15 cellular contexts compared by ENCODE assay signal in genomic region chr17:17664073-17664470, GRCh38. TPM values are rescaled to one million over a fixed set of nuclear protein-coding genes. Genes with fewer than 3 reads are reported as not detected.
DNase-seq lines count a peak whose midpoint lies in the region; ATAC-seq, FAIRE-seq and TF ChIP-seq lines count a peak whose summit lies in the region.
"Had no signal": no experiment of that assay in that cellular context is flagged by ENCODE, and none has a peak within 500 bp of the region (broad histone marks: within the 10 kb centered on the region; RNA-seq: fewer than 3 reads in every experiment).

No MANE protein-coding gene starts in this region.

- no peak overlapping the region for H3K4me3 ChIP-seq in A549
- H3K4me3 ChIP-seq: SK-N-MC had no signal

- no peak overlapping the region for H3K27ac ChIP-seq in A549
- H3K27ac ChIP-seq: C4-2B, SK-N-MC had no signal

- TF ChIP-seq EP300 in A549 (IDR thresholded peaks at IDR 0.05) = no peak

- H3K9me3 ChIP-seq in A549 = peaks cover 8% of the 10 kb centered on the region

- TF ChIP-seq POLR2A in A549 (IDR thresholded peaks at IDR 0.05; ENCODE audit: low read length) (no peak), GM18505 (IDR thresholded peaks at IDR 0.05; ENCODE audit: borderline replicate concordance, extremely low read depth, insufficient read depth, insufficient read length) (no peak)

- peaks cover 8% of the 10 kb centered on the region for H3K9me3 Mint-ChIP-seq in HFFc6
- peaks cover under 1 to 2% of the 10 kb centered on the region in 2 donors for H3K9me3 Mint-ChIP-seq in effector memory CD8-positive, alpha-beta T cell
- no peaks in the 10 kb centered on the region for H3K9me3 Mint-ChIP-seq in natural killer cell treated with Interleukin-12 subunit alpha and Interleukin-12 subunit beta and Interleukin-15 and Interleukin-18, amount 100 ng/mL, for 72 hours

- H3K36me3 Mint-ChIP-seq in HFFc6 (ENCODE audit: low read depth) = peaks cover 8% of the 10 kb centered on the region
- peaks cover 13% of the 10 kb centered on the region for H3K36me3 Mint-ChIP-seq in effector memory CD8-positive, alpha-beta T cell (ENCODE audit: insufficient read depth)
- H3K36me3 Mint-ChIP-seq in natural killer cell treated with Interleukin-12 subunit alpha and Interleukin-12 subunit beta and Interleukin-15 and Interleukin-18, amount 100 ng/mL, for 72 hours = peaks cover 1% of the 10 kb centered on the region

- DNase-seq in A549 (ENCODE audit: low read depth in 1 of 2, low spot score in 1 of 2) = no peak
- no peak for DNase-seq in HFFc6
- no peak for DNase-seq in effector memory CD8-positive, alpha-beta T cell
- no peak for DNase-seq in natural killer cell treated with Interleukin-12 subunit alpha and Interleukin-12 subunit beta and Interleukin-15 and Interleukin-18, amount 100 ng/mL, for 72 hours (ENCODE audit: low spot score)
- DNase-seq in NCI-H2196 treated with DMSO at 0.1 percent for 48 hours (lab: John Stamatoyannopoulos, UW; ENCODE audit: unreplicated experiment) = no peak
- no peak for DNase-seq in DMS53 treated with DMSO at 0.1 percent for 48 hours (lab: John Stamatoyannopoulos, UW; ENCODE audit: unreplicated experiment)
- DNase-seq: DMS79 treated with DMSO at 0.1 percent for 48 hours, NCI-H1048, NCI-H2107, NCI-H345 had no signal

- peaks cover 20% of the 10 kb centered on the region for H3K4me1 ChIP-seq in A549

- peaks cover 6% of the 10 kb centered on the region for H3K27me3 Mint-ChIP-seq in HFFc6 (ENCODE audit: insufficient read depth)
- H3K27me3 Mint-ChIP-seq in effector memory CD8-positive, alpha-beta T cell = no peaks in the 10 kb centered on the region
- H3K27me3 Mint-ChIP-seq in natural killer cell treated with Interleukin-12 subunit alpha and Interleukin-12 subunit beta and Interleukin-15 and Interleukin-18, amount 100 ng/mL, for 72 hours = no peaks in the 10 kb centered on the region

- H3K27ac Mint-ChIP-seq in HFFc6 = peak overlapping the region; percentile 63; the same call in 1 of the 2 replicates
- H3K27ac Mint-ChIP-seq in effector memory CD8-positive, alpha-beta T cell = peak overlapping the region; percentile 62 to 93
- H3K27ac Mint-ChIP-seq in natural killer cell treated with Interleukin-12 subunit alpha and Interleukin-12 subunit beta and Interleukin-15 and Interleukin-18, amount 100 ng/mL, for 72 hours = peak overlapping the region; percentile 23 to 47

- peaks cover 28% of the 10 kb centered on the region for H3K4me1 Mint-ChIP-seq in HFFc6 (ENCODE audit: low read depth)
- peaks cover 18% of the 10 kb centered on the region in 2 donors for H3K4me1 Mint-ChIP-seq in effector memory CD8-positive, alpha-beta T cell (ENCODE audit: low read depth in 2 of 2)
- peaks cover 18 to 26% of the 10 kb centered on the region in 2 donors for H3K4me1 Mint-ChIP-seq in natural killer cell treated with Interleukin-12 subunit alpha and Interleukin-12 subunit beta and Interleukin-15 and Interleukin-18, amount 100 ng/mL, for 72 hours (ENCODE audit: low read depth in 2 of 2)

- H3K4me2 ChIP-seq in A549 = no peak overlapping the region

- POLR2A ChIA-PET in A549 (lab: Yijun Ruan, JAX) = no interaction called here

- FAIRE-seq in A549 (lab: Jason Lieb, UNC) = no peak

- WGBS in A549 (ENCODE audit: missing lambda C conversion rate) = 87% methylated on average over 4 of the region's 4 CpGs

- TF ChIP-seq CTCF in A549 (IDR thresholded peaks at IDR 0.05) (no peak), HFFc6 (IDR thresholded peaks at IDR 0.05) (no peak)

- H3K4me3 Mint-ChIP-seq in HFFc6 = no peak overlapping the region
- peak overlapping the region; percentile 17 to 43 for H3K4me3 Mint-ChIP-seq in effector memory CD8-positive, alpha-beta T cell
- H3K4me3 Mint-ChIP-seq in natural killer cell treated with Interleukin-12 subunit alpha and Interleukin-12 subunit beta and Interleukin-15 and Interleukin-18, amount 100 ng/mL, for 72 hours = peak overlapping the region; percentile 70

- no peak for ATAC-seq in A549
- no peak for ATAC-seq in effector memory CD8-positive, alpha-beta T cell (replicated peaks)
- no peak for ATAC-seq in natural killer cell treated with Interleukin-12 subunit alpha and Interleukin-12 subunit beta and Interleukin-15 and Interleukin-18, amount 100 ng/mL, for 72 hours
- no peak for ATAC-seq in GM19035 (IDR thresholded peaks at IDR 0.05; ENCODE audit: unreplicated experiment)
- no peak for ATAC-seq in GM18505 (IDR thresholded peaks at IDR 0.05; ENCODE audit: unreplicated experiment)
- ATAC-seq: Right ventricle myocardium inferior had no signal

- CTCF ChIA-PET in A549 (lab: Yijun Ruan, JAX) = interaction anchor here (1.5 to 5.4 kb wide), 3 partner anchors 15 to 310 kb away, joined by 7 to 40 read pairs (median 23); no protein-coding TSS in a partner anchor

- no peak for TF ChIP-seq RAD21 in A549 (conservative IDR thresholded peaks at IDR 0.05 in 1 of 2, IDR thresholded peaks at IDR 0.05 in 1 of 2)

TF ChIP-seq in A549, 52 proteins besides CTCF, POLR2A, EP300 and RAD21:
- no peak for TF ChIP-seq CBX2 (IDR thresholded peaks at IDR 0.05; ENCODE audit: borderline replicate concordance, low read depth)
- TF ChIP-seq ZFP36 (IDR thresholded peaks at IDR 0.05; ENCODE audit: borderline replicate concordance, partially characterized antibody) = peak; percentile 38
- no peak for TF ChIP-seq BCL3 (IDR thresholded peaks at IDR 0.05)
- TF ChIP-seq E2F6 (IDR thresholded peaks at IDR 0.05; ENCODE audit: borderline replicate concordance, low read depth) = no peak
- TF ChIP-seq FOSL2 (IDR thresholded peaks at IDR 0.05) = no peak
- TF ChIP-seq FOSL2 (CRISPR knock-in tag; IDR thresholded peaks at IDR 0.05) = no peak
- no peak for TF ChIP-seq JUNB (IDR thresholded peaks at IDR 0.05)

RNA-seq across cellular contexts. Expression of gene RAI1, which starts 17.2 kb away (rescaled TPM):
- polyA plus RNA-seq in A549 (2011; rRNA removed) (3.5 and 7.1 TPM in 2 replicates), A549 (2017; fragmentation: RNase III; extraction: RNeasy Plus Mini Kit Qiagen cat#74134 plus additional on column Dnase treatment) (18.9 to 23.8 TPM (median 23.3 TPM) in 3 replicates)
- 7.1 and 11.2 TPM in 2 replicates for polyA plus RNA-seq in A549 (2012; cell fraction: cytosol; rRNA removed)
- 27.6 and 28.1 TPM in 2 replicates for polyA plus RNA-seq in A549 (2012; cell fraction: nucleus; rRNA removed)
- 5.7 and 9.7 TPM in 2 replicates for polyA minus RNA-seq in A549 (2011; rRNA and poly(A)+ RNA removed)
- 10 to 100 TPM; 26.9 to 29.3 (median 29.0) TPM for total RNA-seq in HFFc6 (2021; fragmentation: NEBNext Ultra II Directional; extraction: Animal tissue kit (Norgen Biotek cat#: 25700))
- total RNA-seq in natural killer cell treated with Interleukin-12 subunit alpha and Interleukin-12 subunit beta and Interleukin-15 and Interleukin-18, amount 100 ng/mL, for 72 hours = 10 to 100 TPM; 15.8 to 31.0 TPM
